In genomic region chr7:67625257-67625713, GRCh38 we compare ENCODE assay signal across 8 cellular contexts.
A peak's percentile ranks its signal among the peaks of the same experiment; 100 is the strongest.
DNase-seq lines count a peak whose midpoint lies in the region; ATAC-seq and TF ChIP-seq lines count a peak whose summit lies in the region.

No MANE protein-coding gene starts in this region.

- no peaks in the 10 kb centered on the region for H3K9me3 ChIP-seq in Caco-2

- DNase-seq in Caco-2 = peak; percentile 67 to 72
- peak; percentile 86 for DNase-seq in H7
- peak; percentile 78 for DNase-seq in NCI-H2196 treated with DMSO at 0.1 percent for 48 hours (lab: John Stamatoyannopoulos, UW; ENCODE audit: unreplicated experiment)
- peak; percentile 65 for DNase-seq in activated CD8-positive, alpha-beta memory T cell treated with anti-CD3 and anti-CD28 coated beads, Interleukin-2, amount 50 U/mL, for 48 hours
- DNase-seq in glutamatergic neuron = peak; percentile 93
- peak; percentile 88 for DNase-seq in osteocyte (ENCODE audit: extremely low spot score, unreplicated experiment)

- intact Hi-C loops in Caco-2 (cut with micrococcal nuclease; ENCODE audit: unreplicated experiment) = loop anchor here (5.0 to 10.0 kb wide), 2 partner anchors 250 to 552 kb away; no protein-coding TSS in a partner anchor

- H3K36me3 Mint-ChIP-seq in Caco-2 (ENCODE audit: insufficient read depth, unreplicated experiment) (no peaks in the 10 kb centered on the region), glutamatergic neuron (ENCODE audit: unreplicated experiment) (peaks cover 5% of the 10 kb centered on the region), osteocyte (ENCODE audit: unreplicated experiment) (no peaks in the 10 kb centered on the region)

- H3K27me3 Mint-ChIP-seq in Caco-2 (ENCODE audit: insufficient read depth, unreplicated experiment) = peaks cover 40% of the 10 kb centered on the region
- no peaks in the 10 kb centered on the region for H3K27me3 Mint-ChIP-seq in glutamatergic neuron (ENCODE audit: unreplicated experiment)
- H3K27me3 Mint-ChIP-seq in osteocyte (ENCODE audit: unreplicated experiment) = peaks cover 14% of the 10 kb centered on the region

- H3K4me1 Mint-ChIP-seq in Caco-2 (ENCODE audit: low read depth, unreplicated experiment) = no peaks in the 10 kb centered on the region
- H3K4me1 Mint-ChIP-seq in glutamatergic neuron (ENCODE audit: low read depth, unreplicated experiment) = peaks cover 6% of the 10 kb centered on the region
- H3K4me1 Mint-ChIP-seq in osteocyte (ENCODE audit: unreplicated experiment) = peaks cover 6% of the 10 kb centered on the region

- ATAC-seq in GM21367 (IDR thresholded peaks at IDR 0.05; ENCODE audit: unreplicated experiment) (no peak), HG02759 (IDR thresholded peaks at IDR 0.05; ENCODE audit: unreplicated experiment) (no peak)

- POLR2A ChIA-PET in Caco-2 (lab: Charles Lee) = no interaction called here

- H3K9me3 Mint-ChIP-seq in Caco-2 (ENCODE audit: unreplicated experiment) (peaks cover 16% of the 10 kb centered on the region), glutamatergic neuron (ENCODE audit: unreplicated experiment) (no peaks in the 10 kb centered on the region), osteocyte (ENCODE audit: unreplicated experiment) (peaks cover 8% of the 10 kb centered on the region)

- no peak overlapping the region for H3K27ac Mint-ChIP-seq in Caco-2 (ENCODE audit: unreplicated experiment)
- H3K27ac Mint-ChIP-seq in glutamatergic neuron (ENCODE audit: unreplicated experiment) = no peak overlapping the region
- H3K27ac Mint-ChIP-seq in osteocyte (ENCODE audit: unreplicated experiment) = no peak overlapping the region

- TF ChIP-seq CTCF in Caco-2 (IDR thresholded peaks at IDR 0.05; ENCODE audit: insufficient read depth in 1 of 2, low read depth in 1 of 2, low read length in 1 of 2, severe bottlenecking in 1 of 2, unreplicated experiment in 1 of 2) (peak; percentile 65 to 77), glutamatergic neuron (IDR thresholded peaks at IDR 0.05; ENCODE audit: partially characterized antibody, unreplicated experiment) (peak; percentile 96), osteocyte (IDR thresholded peaks at IDR 0.05) (peak; percentile 79)

- H3K27me3 ChIP-seq in Caco-2 (replicated peaks; ENCODE audit: control insufficient read depth, insufficient read depth, low read length) (no peaks in the 10 kb centered on the region), H7 (ENCODE audit: control insufficient read depth, insufficient read depth, low read length) (no peaks in the 10 kb centered on the region; the same call in 1 of the 2 replicates)

- CTCF ChIA-PET in Caco-2 (lab: Charles Lee) = interaction anchor here (0.6 to 1.4 kb wide), 5 partner anchors 119 to 420 kb away, joined by 3 to 7 read pairs (median 4); no protein-coding TSS in a partner anchor

- no TSS peak for BruUV-seq in Caco-2 (replicated peaks; lab: Mats Ljungman, UMichigan)

- no peak overlapping the region for H3K4me3 ChIP-seq in Caco-2 (ENCODE audit: low read depth, low read length)
- peak overlapping the region; percentile 33; the same call in 1 of the 2 replicates for H3K4me3 ChIP-seq in H7 (ENCODE audit: insufficient read depth, low read depth, low read length)

- H3K4me1 ChIP-seq in Caco-2 = no peaks in the 10 kb centered on the region

- H3K36me3 ChIP-seq in Caco-2 (ENCODE audit: control insufficient read depth, insufficient read depth, low read length) (no peaks in the 10 kb centered on the region), H7 (replicated peaks; ENCODE audit: control insufficient read depth, insufficient read depth, low read length) (no peaks in the 10 kb centered on the region)

- H3K4me3 Mint-ChIP-seq in Caco-2 (ENCODE audit: unreplicated experiment) (no peak overlapping the region), glutamatergic neuron (ENCODE audit: unreplicated experiment) (peak overlapping the region; percentile 60), osteocyte (ENCODE audit: unreplicated experiment) (peak overlapping the region; percentile 45)
